In the genomic region with DNA sequence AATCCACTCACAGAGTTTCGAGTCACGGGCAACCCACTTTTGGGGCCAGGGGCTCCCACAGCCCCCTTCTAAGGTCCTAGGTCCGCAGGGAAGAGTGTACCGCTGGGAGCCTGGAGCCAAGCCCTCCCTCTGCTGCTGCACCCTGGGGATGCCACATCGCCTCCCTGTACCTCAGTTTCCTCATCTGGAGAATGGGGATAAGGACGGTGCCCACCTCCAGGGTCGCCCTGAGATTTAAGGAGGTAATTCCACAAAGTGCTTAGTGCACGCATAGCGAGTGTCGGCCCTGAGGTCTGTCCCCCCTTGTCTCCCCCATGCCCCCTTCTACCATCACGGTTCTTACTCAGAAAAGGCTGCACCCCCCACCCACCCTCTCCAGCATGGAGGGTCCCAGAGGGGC, we compare ENCODE assay signal across 18 cellular contexts. TPM values are rescaled to one million over a fixed set of nuclear protein-coding genes. Genes with fewer than 3 reads are reported as not detected.
DNase-seq lines count a peak whose midpoint lies in the region; ATAC-seq and TF ChIP-seq lines count a peak whose summit lies in the region.
"Had no signal": no experiment of that assay in that cellular context is flagged by ENCODE, and none has a peak within 500 bp of the region (broad histone marks: within the 10 kb centered on the region; RNA-seq: fewer than 3 reads in every experiment).

No MANE protein-coding gene starts in this region.

- H3K27ac Mint-ChIP-seq in endodermal cell, result no peak overlapping the region
- H3K27ac Mint-ChIP-seq: CD8-positive, alpha-beta T cell had no signal

- H3K27me3 Mint-ChIP-seq in endodermal cell (ENCODE audit: insufficient read depth), result no peaks in the 10 kb centered on the region

- H3K4me2 ChIP-seq in mammary epithelial cell (ENCODE audit: insufficient read depth, low read depth, low read length) (no peak overlapping the region), neural cell (ENCODE audit: low read length) (no peak overlapping the region)

- no peak for TF ChIP-seq POLR2A in breast epithelium (IDR thresholded peaks at IDR 0.05)

- H3K27ac ChIP-seq in breast epithelium (peak overlapping the region; percentile 13 to 79), mammary epithelial cell (ENCODE audit: insufficient read depth, low read depth, low read length) (no peak overlapping the region), endodermal cell (ENCODE audit: low read depth, low read length) (peak overlapping the region; percentile 88), neural cell (ENCODE audit: low read length) (peak overlapping the region; percentile 82), lower lobe of right lung (no peak overlapping the region)
- H3K27ac ChIP-seq: 22Rv1, GM23248, HL-60, SJSA1 had no signal

- no peak for ATAC-seq in lower lobe of right lung
- ATAC-seq: CD8-positive, alpha-beta T cell; PC-3 had no signal

- WGBS in mammary epithelial cell (ENCODE audit: low coverage, missing lambda C conversion rate), result 98% methylated on average over 5 of the region's 11 CpGs
- WGBS in endodermal cell (ENCODE audit: insufficient coverage in 1 of 2, insufficient read length in 1 of 2), 2 experiments, result 93 to 95% methylated on average over 3 to 11 of the region's 11 CpGs

- TF ChIP-seq CTCF in breast epithelium (IDR thresholded peaks at IDR 0.05) (no peak), mammary epithelial cell (conservative IDR thresholded peaks at IDR 0.05 in 1 of 2, IDR thresholded peaks at IDR 0.05 in 1 of 2; ENCODE audit: extremely low read depth in 1 of 2, insufficient read depth in 1 of 2, low read depth in 1 of 2, low read length in 2 of 2) (no peak), endodermal cell (conservative IDR thresholded peaks at IDR 0.05) (no peak), neural cell (IDR thresholded peaks at IDR 0.05; ENCODE audit: poor library complexity, severe bottlenecking) (no peak), lower lobe of right lung (IDR thresholded peaks at IDR 0.05) (no peak)

- H3K9ac ChIP-seq in mammary epithelial cell (ENCODE audit: insufficient read depth, low read length) (no peak overlapping the region), endodermal cell (ENCODE audit: extremely low read depth, low read length, poor library complexity, severe bottlenecking) (no peak overlapping the region), neural cell (ENCODE audit: low read length) (peak overlapping the region; percentile 55)
- H3K9ac ChIP-seq: GM23248 had no signal

- H3K27me3 ChIP-seq in breast epithelium (no peaks in the 10 kb centered on the region), mammary epithelial cell (ENCODE audit: insufficient read depth, low read length) (no peaks in the 10 kb centered on the region), endodermal cell (ENCODE audit: control insufficient read depth, insufficient read depth, low read length, poor library complexity, severe bottlenecking) (no peaks in the 10 kb centered on the region), neural cell (ENCODE audit: insufficient read depth, low read depth, low read length) (no peaks in the 10 kb centered on the region), lower lobe of right lung (ENCODE audit: low read depth) (no peaks in the 10 kb centered on the region), MG63 (no peaks in the 10 kb centered on the region)
- H3K27me3 ChIP-seq: BE2C, SJSA1 had no signal

- H3K79me2 ChIP-seq in mammary epithelial cell (ENCODE audit: insufficient read depth, low read length) (peaks cover 87% of the 10 kb centered on the region), neural cell (replicated peaks; ENCODE audit: insufficient read depth, low read length) (peaks cover 10% of the 10 kb centered on the region)

- H4K20me1 ChIP-seq in mammary epithelial cell (ENCODE audit: insufficient read depth, low read length), result peaks cover 4% of the 10 kb centered on the region
- no peaks in the 10 kb centered on the region for H4K20me1 ChIP-seq in neural cell (ENCODE audit: insufficient read depth)

- H3K9me3 ChIP-seq in breast epithelium (no peaks in the 10 kb centered on the region), mammary epithelial cell (replicated peaks; ENCODE audit: insufficient read depth, low read length) (no peaks in the 10 kb centered on the region), endodermal cell (ENCODE audit: control insufficient read depth, low read length) (no peaks in the 10 kb centered on the region), neural cell (ENCODE audit: low read length) (no peaks in the 10 kb centered on the region), lower lobe of right lung (no peaks in the 10 kb centered on the region), MG63 (no peaks in the 10 kb centered on the region)
- H3K9me3 ChIP-seq: BE2C, SJSA1 had no signal

- H3F3A ChIP-seq in neural cell (ENCODE audit: insufficient read depth, low read length, poor library complexity, severe bottlenecking), result peaks cover 9% of the 10 kb centered on the region

- no peak for TF ChIP-seq RAD21 in neural cell (conservative IDR thresholded peaks at IDR 0.05)

- no peak for TF ChIP-seq EP300 in neural cell (conservative IDR thresholded peaks at IDR 0.05; ENCODE audit: poor library complexity, severe bottlenecking)

- dilution Hi-C loops in mammary epithelial cell (cut with HindIII; ENCODE audit: low sequenced_read_pairs), result no loop called here

- H3K9me3 Mint-ChIP-seq in endodermal cell, result peaks cover 4% of the 10 kb centered on the region
- H3K9me3 Mint-ChIP-seq: CD8-positive, alpha-beta T cell had no signal

- no TSS peak for BruUV-seq in mammary epithelial cell (replicated peaks; lab: Mats Ljungman, UMichigan)

- H2AFZ ChIP-seq in mammary epithelial cell (ENCODE audit: low read depth, low read length) (no peak overlapping the region), neural cell (ENCODE audit: low read depth, low read length) (no peak overlapping the region)
- H2AFZ ChIP-seq: GM23248 had no signal

- H3K4me1 Mint-ChIP-seq in endodermal cell, result peaks cover 8% of the 10 kb centered on the region

- peaks cover 39% of the 10 kb centered on the region for H3K36me3 Mint-ChIP-seq in endodermal cell (ENCODE audit: low read depth)

- CTCF ChIA-PET in mammary epithelial cell (lab: Charles Lee; ENCODE audit: low non-redundant PET), result no interaction called here

- H3K4me3 Mint-ChIP-seq in endodermal cell, result no peak overlapping the region
- H3K4me3 Mint-ChIP-seq: CD8-positive, alpha-beta T cell had no signal

- no peaks in the 10 kb centered on the region for H3K36me3 ChIP-seq in breast epithelium
- H3K36me3 ChIP-seq in mammary epithelial cell (ENCODE audit: insufficient read depth, low read length), result no peaks in the 10 kb centered on the region
- peaks cover 7% of the 10 kb centered on the region for H3K36me3 ChIP-seq in endodermal cell (ENCODE audit: control insufficient read depth, insufficient read depth, low read length)
- H3K36me3 ChIP-seq in neural cell (ENCODE audit: insufficient read depth, low read length), result no peaks in the 10 kb centered on the region
- peaks cover 14% of the 10 kb centered on the region for H3K36me3 ChIP-seq in lower lobe of right lung
- peaks cover 5% of the 10 kb centered on the region for H3K36me3 ChIP-seq in MG63

- H3K4me3 ChIP-seq in breast epithelium (no peak overlapping the region), mammary epithelial cell (replicated peaks in 1 of 3; ENCODE audit: insufficient read depth in 1 of 3, low read depth in 2 of 3, low read length in 3 of 3) (no peak overlapping the region), endodermal cell (ENCODE audit: low read length) (no peak overlapping the region), neural cell (ENCODE audit: low read length) (peak overlapping the region; percentile 29), lower lobe of right lung (no peak overlapping the region), MG63 (no peak overlapping the region)
- H3K4me3 ChIP-seq: GM23248, SJSA1 had no signal

- intact Hi-C loops in breast epithelium (cut with DNase I; ENCODE audit: low total_unique reads) (no loop called here), mammary epithelial cell (cut with micrococcal nuclease) (no loop called here), lower lobe of right lung (cut with DNase I) (no loop called here)

- H3K9me2 ChIP-seq in neural cell (ENCODE audit: insufficient read depth, low read length), result no peaks in the 10 kb centered on the region

- in situ Hi-C loops in mammary epithelial cell (cut with MboI; ENCODE audit: low sequenced_read_pairs in 2 of 2), result no loop called here

- H3K4me1 ChIP-seq in breast epithelium (peaks cover 6 to 9% of the 10 kb centered on the region in 2 donors), mammary epithelial cell (ENCODE audit: insufficient read depth, low read length) (peaks cover 7% of the 10 kb centered on the region), endodermal cell (ENCODE audit: control insufficient read depth, insufficient read depth, low read length) (no peaks in the 10 kb centered on the region), lower lobe of right lung (peaks cover 22% of the 10 kb centered on the region)

- DNase-seq in breast epithelium (ENCODE audit: low spot score in 2 of 2), result no peak
- DNase-seq in mammary epithelial cell, result no peak
- DNase-seq in endodermal cell, result no peak
- DNase-seq in lower lobe of right lung, result no peak
- no peak for DNase-seq in UCSD-AML1 (lab: John Stamatoyannopoulos, UW; ENCODE audit: unreplicated experiment)
- no peak for DNase-seq in middle frontal gyrus (ENCODE audit: extremely low spot score, low spot score)
- no peak for DNase-seq in MG63
- DNase-seq: CD8-positive, alpha-beta T cell; DMS79; GM23248; NCI-H2029; NCI-H748 treated with DMSO at 0.1 percent for 48 hours; PC-3 had no signal

TF ChIP-seq in neural cell, 6 proteins besides CTCF, POLR2A, EP300 and RAD21 (continues in another document):
- TF ChIP-seq MXI1 (conservative IDR thresholded peaks at IDR 0.05; ENCODE audit: poor library complexity, severe bottlenecking), result no peak

RNA-seq across cellular contexts. Expression of a gene that starts 35.5 kb away (rescaled TPM):
- total RNA-seq in breast epithelium, result 10 to 100 TPM; 58.4 to 83.9 (median 71.7) TPM
- total RNA-seq in mammary epithelial cell, result 100 to 1,000 TPM in 1 of 2 donors, 10 to 100 TPM in 1; 70.5 to 158 TPM
- 18.9 TPM for polyA plus RNA-seq in mammary epithelial cell
- polyA minus RNA-seq in mammary epithelial cell, result 117 TPM
- 100 to 1,000 TPM; 185 to 207 TPM for total RNA-seq in endodermal cell
- 112 TPM for polyA plus RNA-seq in endodermal cell (2013, experiment 1 of 2)
- polyA plus RNA-seq in endodermal cell (2013, experiment 2 of 2), result 110 TPM
- 2.8 and 4.8 TPM in 2 replicates for polyA plus RNA-seq in neural cell
- 17.3 and 20.7 TPM in 2 replicates for polyA minus RNA-seq in neural cell
- 318 TPM for total RNA-seq in lower lobe of right lung
- 17.0 and 32.9 TPM in 2 replicates for total RNA-seq in MG63 (2014; rRNA removed; shearing (Covaris generic); ENCODE audit: low replicate concordance)

Comparison
In these comparisons a context has a peak if more than half of its experiments do, and no peak if none do; other contexts are left out.
1. H3K27ac ChIP-seq: peak in breast epithelium (2 of 2), endodermal cell (single experiment) and neural cell (single experiment); none in mammary epithelial cell (single experiment) and lower lobe of right lung (single experiment).